Comparison of ENCODE assay signal across 28 cellular contexts in genomic region chr10:11804336-11804735, GRCh38.
"Had no signal": no experiment of that assay in that cellular context is flagged by ENCODE, and none has a peak within 500 bp of the region (broad histone marks: within the 10 kb centered on the region; RNA-seq: fewer than 3 reads in every experiment).

No MANE protein-coding gene starts in this region.

- H3K9me3 ChIP-seq: colonic mucosa, esophagus muscularis mucosa, esophagus squamous epithelium, gastrocnemius medialis, gastroesophageal sphincter, heart left ventricle, heart right ventricle had no signal

- H3K27ac ChIP-seq: colonic mucosa, coronary artery, dorsolateral prefrontal cortex, epithelial cell of prostate, esophagus muscularis mucosa, esophagus squamous epithelium, foreskin keratinocyte, gastrocnemius medialis, gastroesophageal sphincter, heart left ventricle, heart right ventricle had no signal

- FAIRE-seq: colon, endometrium, endothelial cell of umbilical vein had no signal

- ATAC-seq: effector memory CD8-positive, alpha-beta T cell; esophagus mucosa; foreskin keratinocyte; gastrocnemius medialis; gastroesophageal sphincter; heart left ventricle; heart right ventricle had no signal

- H3K4me1 Mint-ChIP-seq: endodermal cell had no signal

- H3K27me3 ChIP-seq: colonic mucosa, dorsolateral prefrontal cortex, foreskin keratinocyte, gastrocnemius medialis, heart left ventricle had no signal

- H3K36me3 ChIP-seq: colonic mucosa, esophagus muscularis mucosa, esophagus squamous epithelium, gastrocnemius medialis, gastroesophageal sphincter, heart left ventricle, heart right ventricle had no signal

- H3K9me3 Mint-ChIP-seq: dendritic cell treated with granulocyte-macrophage colony-stimulating factor and Interleukin-4, amounts not matched to agents 40 ng/mL and 50 ng/mL, for 4 days; effector memory CD8-positive, alpha-beta T cell had no signal

- H3K27ac Mint-ChIP-seq: dendritic cell treated with granulocyte-macrophage colony-stimulating factor and Interleukin-4, amounts not matched to agents 40 ng/mL and 50 ng/mL, for 4 days; effector memory CD8-positive, alpha-beta T cell; endodermal cell had no signal

- H3K4me1 ChIP-seq: colonic mucosa, esophagus muscularis mucosa, esophagus squamous epithelium, foreskin keratinocyte, gastrocnemius medialis, gastroesophageal sphincter, heart left ventricle had no signal

- DNase-seq: colonic mucosa; cortex of kidney; dermis blood vessel endothelial cell; effector CD4-positive, alpha-beta T cell; effector CD8-positive, alpha-beta T cell; effector memory CD4-positive, alpha-beta T cell; effector memory CD8-positive, alpha-beta T cell; endodermal cell; erythroblast; esophagus squamous epithelium; foreskin fibroblast; foreskin keratinocyte; foreskin melanocyte; gastrocnemius medialis; glutamatergic neuron; head of caudate nucleus; heart left ventricle; heart right ventricle had no signal

- H3K4me3 Mint-ChIP-seq: dendritic cell treated with granulocyte-macrophage colony-stimulating factor and Interleukin-4, amounts not matched to agents 40 ng/mL and 50 ng/mL, for 4 days; effector memory CD8-positive, alpha-beta T cell; endodermal cell had no signal

- H3K4me3 ChIP-seq: colonic mucosa, coronary artery, dorsolateral prefrontal cortex, esophagus muscularis mucosa, esophagus squamous epithelium, gastrocnemius medialis, gastroesophageal sphincter, heart left ventricle, heart right ventricle had no signal
